14 cellular contexts compared by ENCODE assay signal in the genomic region with DNA sequence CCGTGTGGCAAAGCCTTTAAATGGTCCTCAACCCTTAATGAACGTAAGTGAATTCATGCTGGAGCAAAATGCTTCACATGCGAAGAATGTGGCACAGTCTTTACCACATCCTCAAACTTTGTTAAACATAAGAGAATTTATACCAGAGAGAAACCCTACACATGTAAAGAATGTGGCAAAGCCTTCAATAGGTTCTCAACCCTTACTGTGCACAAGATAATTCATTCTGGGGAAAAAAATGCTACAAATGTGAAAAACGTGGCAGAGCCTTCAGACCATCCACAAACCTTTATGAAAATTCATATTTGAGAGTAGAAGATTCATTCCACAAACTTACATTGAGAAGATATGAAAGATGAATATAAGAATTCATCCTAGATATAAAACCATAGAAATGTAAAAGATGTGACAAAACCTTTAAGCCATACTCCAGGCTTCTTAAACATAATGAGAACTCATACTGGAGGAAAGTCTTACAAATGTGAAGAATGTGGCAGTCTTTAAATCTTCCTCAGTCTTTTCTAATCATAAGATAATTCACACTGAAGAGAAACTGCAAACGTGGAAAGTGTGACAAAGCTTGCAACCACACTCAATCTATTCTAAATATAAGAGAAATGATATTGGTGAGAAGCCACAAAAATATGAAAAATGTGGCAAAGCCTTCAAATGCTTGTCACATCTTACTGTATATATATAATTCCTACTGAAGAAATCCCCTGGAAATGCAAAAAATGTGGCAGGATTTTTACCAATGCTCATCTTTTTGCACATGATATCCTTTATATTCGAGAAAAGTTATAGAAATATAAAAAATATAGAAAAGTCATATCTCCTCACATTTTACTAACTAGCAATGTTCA. TPM values are rescaled to one million over a fixed set of nuclear protein-coding genes. Genes with fewer than 3 reads are reported as not detected.
DNase-seq lines count a peak whose midpoint lies in the region; TF ChIP-seq lines count a peak whose summit lies in the region.
"Had no signal": no experiment of that assay in that cellular context is flagged by ENCODE, and none has a peak within 500 bp of the region (broad histone marks: within the 10 kb centered on the region; RNA-seq: fewer than 3 reads in every experiment).

No MANE protein-coding gene starts in this region.

- H3K4me3 Mint-ChIP-seq in endothelial cell (ENCODE audit: unreplicated experiment): peak overlapping the region; percentile 68
- no peak overlapping the region for H3K4me3 Mint-ChIP-seq in activated CD4-positive, alpha-beta T cell treated with anti-CD3 and anti-CD28 coated beads, Interleukin-2, amount 10 ng/mL, durations not matched to agents 7 days and 5 days
- H3K4me3 Mint-ChIP-seq: CD4-positive, alpha-beta T cell had no signal

- no peaks in the 10 kb centered on the region for H4K20me1 ChIP-seq in BLaER1 treated with 17β-estradiol and CSF1 and Interleukin-3, amounts not matched to agents 10 nM and 100 nM

- H3K27me3 ChIP-seq in BLaER1 treated with 17β-estradiol and CSF1 and Interleukin-3, amounts not matched to agents 10 nM and 100 nM: no peaks in the 10 kb centered on the region
- H3K27me3 ChIP-seq in HUES48 (ENCODE audit: control insufficient read depth, insufficient read depth, low read length) (no peaks in the 10 kb centered on the region), skeletal muscle satellite cell (ENCODE audit: control insufficient read depth, insufficient read depth, low read length) (no peaks in the 10 kb centered on the region)

- peaks cover 72% of the 10 kb centered on the region for H3K36me3 Mint-ChIP-seq in endothelial cell (ENCODE audit: low read depth, unreplicated experiment)
- H3K36me3 Mint-ChIP-seq in activated CD4-positive, alpha-beta T cell treated with anti-CD3 and anti-CD28 coated beads, Interleukin-2, amount 10 ng/mL, durations not matched to agents 7 days and 5 days (ENCODE audit: low read depth): peaks cover 48% of the 10 kb centered on the region

- H3K36me3 ChIP-seq in BLaER1 treated with 17β-estradiol and CSF1 and Interleukin-3, amounts not matched to agents 10 nM and 100 nM: peaks cover 68 to 99% (median 95%) of the 10 kb centered on the region in 11 experiments
- peaks cover 60% of the 10 kb centered on the region for H3K36me3 ChIP-seq in HUES48 (ENCODE audit: control insufficient read depth, insufficient read depth, low read length)
- peaks cover 35% of the 10 kb centered on the region for H3K36me3 ChIP-seq in skeletal muscle satellite cell (ENCODE audit: insufficient read depth, low read length)

- intact Hi-C loops in posterior cingulate gyrus (cut with DNase I): no loop called here

- peaks cover 48% of the 10 kb centered on the region for H3K9me3 Mint-ChIP-seq in endothelial cell (ENCODE audit: unreplicated experiment)
- peaks cover 52% of the 10 kb centered on the region for H3K9me3 Mint-ChIP-seq in activated CD4-positive, alpha-beta T cell treated with anti-CD3 and anti-CD28 coated beads, Interleukin-2, amount 10 ng/mL, durations not matched to agents 7 days and 5 days

- H3K27ac Mint-ChIP-seq in endothelial cell (ENCODE audit: unreplicated experiment): no peak overlapping the region
- no peak overlapping the region for H3K27ac Mint-ChIP-seq in activated CD4-positive, alpha-beta T cell treated with anti-CD3 and anti-CD28 coated beads, Interleukin-2, amount 10 ng/mL, durations not matched to agents 7 days and 5 days
- H3K27ac Mint-ChIP-seq: CD4-positive, alpha-beta T cell had no signal

- peak overlapping the region in 9 of 10 experiments; percentile 7 to 44 (median 38); a peak in 10 of 20 replicates for H3K4me3 ChIP-seq in BLaER1 treated with 17β-estradiol and CSF1 and Interleukin-3, amounts not matched to agents 10 nM and 100 nM
- peak overlapping the region; percentile 34; the same call in 1 of the 2 replicates for H3K4me3 ChIP-seq in HUES48 (ENCODE audit: low read depth, low read length)
- peak overlapping the region; percentile 4 for H3K4me3 ChIP-seq in skeletal muscle satellite cell (ENCODE audit: low read length)

- H3K9me3 ChIP-seq in BLaER1 treated with 17β-estradiol and CSF1 and Interleukin-3, amounts not matched to agents 10 nM and 100 nM (replicated peaks in 1 of 11): peaks cover 99 to 100% (median 99%) of the 10 kb centered on the region in 11 experiments
- peaks cover 96% of the 10 kb centered on the region for H3K9me3 ChIP-seq in HUES48 (ENCODE audit: control insufficient read depth, insufficient read depth, low read length)
- peaks cover 70% of the 10 kb centered on the region for H3K9me3 ChIP-seq in skeletal muscle satellite cell (replicated peaks; ENCODE audit: low read length)

- DNase-seq in endothelial cell (ENCODE audit: low spot score): no peak
- no peak for DNase-seq in activated CD4-positive, alpha-beta T cell treated with anti-CD3 and anti-CD28 coated beads, Interleukin-2, amount 10 ng/mL, durations not matched to agents 7 days and 5 days
- DNase-seq in posterior cingulate gyrus: no peak
- DNase-seq in OCI-M1 (lab: John Stamatoyannopoulos, UW): no peak
- DNase-seq: CD4-positive, alpha-beta T cell; DMS79 treated with DMSO at 0.1 percent for 48 hours; NCI-H1048; NCI-H1694 treated with DMSO at 0.1 percent for 48 hours; NCI-H446; NCI-H82; SHP77 treated with DMSO at 0.1 percent for 48 hours had no signal

- CTCF ChIA-PET in activated CD4-positive, alpha-beta T cell treated with anti-CD3 and anti-CD28 coated beads, Interleukin-2, amount 10 ng/mL, durations not matched to agents 7 days and 5 days (lab: Charles Lee): no interaction called here

- H3K27me3 Mint-ChIP-seq in endothelial cell (ENCODE audit: unreplicated experiment): no peaks in the 10 kb centered on the region
- no peaks in the 10 kb centered on the region for H3K27me3 Mint-ChIP-seq in activated CD4-positive, alpha-beta T cell treated with anti-CD3 and anti-CD28 coated beads, Interleukin-2, amount 10 ng/mL, durations not matched to agents 7 days and 5 days
- H3K27me3 Mint-ChIP-seq: CD4-positive, alpha-beta T cell had no signal

- POLR2A ChIA-PET in activated CD4-positive, alpha-beta T cell treated with anti-CD3 and anti-CD28 coated beads, Interleukin-2, amount 10 ng/mL, durations not matched to agents 7 days and 5 days (lab: Charles Lee): interaction anchor here (0.6 kb wide), 1 partner anchor 62 kb away, joined by 3 read pairs; no protein-coding TSS in a partner anchor

- no peak overlapping the region for H3K27ac ChIP-seq in BLaER1 treated with 17β-estradiol and CSF1 and Interleukin-3, amounts not matched to agents 10 nM and 100 nM
- H3K27ac ChIP-seq in HUES48 (ENCODE audit: low read depth, low read length): no peak overlapping the region

- no peak overlapping the region for H3K4me2 ChIP-seq in BLaER1 treated with 17β-estradiol and CSF1 and Interleukin-3, amounts not matched to agents 10 nM and 100 nM
- H3K4me2 ChIP-seq in skeletal muscle satellite cell (ENCODE audit: low read length): no peak overlapping the region

- H3K4me1 Mint-ChIP-seq in endothelial cell (ENCODE audit: unreplicated experiment): no peaks in the 10 kb centered on the region
- H3K4me1 Mint-ChIP-seq in activated CD4-positive, alpha-beta T cell treated with anti-CD3 and anti-CD28 coated beads, Interleukin-2, amount 10 ng/mL, durations not matched to agents 7 days and 5 days: no peaks in the 10 kb centered on the region

- TF ChIP-seq CTCF in endothelial cell (IDR thresholded peaks at IDR 0.05; ENCODE audit: unreplicated experiment): no peak

- no peaks in the 10 kb centered on the region for H3K4me1 ChIP-seq in BLaER1 treated with 17β-estradiol and CSF1 and Interleukin-3, amounts not matched to agents 10 nM and 100 nM
- H3K4me1 ChIP-seq in HUES48 (ENCODE audit: control insufficient read depth, insufficient read depth, low read length) (no peaks in the 10 kb centered on the region), skeletal muscle satellite cell (ENCODE audit: control insufficient read depth, insufficient read depth, low read length) (no peaks in the 10 kb centered on the region)

- no peak overlapping the region for H3K9ac ChIP-seq in BLaER1 treated with 17β-estradiol and CSF1 and Interleukin-3, amounts not matched to agents 10 nM and 100 nM
- H3K9ac ChIP-seq in HUES48 (ENCODE audit: low read depth, low read length): no peak overlapping the region
- no peak overlapping the region for H3K9ac ChIP-seq in skeletal muscle satellite cell (ENCODE audit: low read depth, low read length)

RNA-seq across cellular contexts. Expression of gene ZNF141, which starts 36.9 kb away (rescaled TPM):
- total RNA-seq in endothelial cell (ENCODE audit: unreplicated experiment): 17.0 TPM
- total RNA-seq in skeletal muscle satellite cell (2012; rRNA removed): 10.7 and 11.2 TPM in 2 replicates
- total RNA-seq in activated CD4-positive, alpha-beta T cell treated with anti-CD3 and anti-CD28 coated beads, Interleukin-2, amount 10 ng/mL, durations not matched to agents 7 days and 5 days: 10 to 100 TPM; 25.9 to 30.8 TPM
